ENCODE assay signal across 13 cellular contexts in genomic region chr11:538431-539051, GRCh38. TPM values are rescaled to one million over a fixed set of nuclear protein-coding genes. Genes with fewer than 3 reads are reported as not detected.
DNase-seq lines count a peak whose midpoint lies in the region; ATAC-seq and TF ChIP-seq lines count a peak whose summit lies in the region.
"Had no signal": no experiment of that assay in that cellular context is flagged by ENCODE, and none has a peak within 500 bp of the region (broad histone marks: within the 10 kb centered on the region; RNA-seq: fewer than 3 reads in every experiment).

No MANE protein-coding gene starts in this region.

- TF ChIP-seq CTCF in C4-2B (conservative IDR thresholded peaks at IDR 0.05) (no peak), GM06990 (IDR thresholded peaks at IDR 0.05; ENCODE audit: insufficient read depth, low read length, poor library complexity, severe bottlenecking) (no peak), activated B cell treated with CpG ODN at 0.5 μM for 24 hours (IDR thresholded peaks at IDR 0.05) (no peak)

- H3K27ac Mint-ChIP-seq in activated B cell treated with CpG ODN at 0.5 μM for 24 hours, result peak overlapping the region; percentile 96
- peak overlapping the region in 1 of 9 donors; percentile 9 for H3K27ac Mint-ChIP-seq in naive thymus-derived CD4-positive, alpha-beta T cell

- no peak for ATAC-seq in activated B cell treated with CpG ODN at 0.5 μM for 24 hours (ENCODE audit: low read depth)
- no peak for ATAC-seq in naive thymus-derived CD4-positive, alpha-beta T cell
- ATAC-seq: activated naive CD4-positive, alpha-beta T cell treated with anti-CD3 and anti-CD28 coated beads, Interleukin-2, amount 50 U/mL, for 72 hours; gastroesophageal sphincter had no signal

- peaks cover under 1% of the 10 kb centered on the region for H3K36me3 ChIP-seq in GM06990 (ENCODE audit: control insufficient read depth, insufficient read depth, low read length)
- peaks cover 0 to 4% (median 0%) of the 10 kb centered on the region in 3 experiments for H3K36me3 ChIP-seq in naive thymus-derived CD4-positive, alpha-beta T cell (ENCODE audit: control insufficient read depth in 2 of 3, insufficient read depth in 3 of 3, low read length in 3 of 3)
- H3K36me3 ChIP-seq: cardiac muscle cell had no signal

- H3K9me3 Mint-ChIP-seq in activated B cell treated with CpG ODN at 0.5 μM for 24 hours, result no peaks in the 10 kb centered on the region
- no peaks in the 10 kb centered on the region for H3K9me3 Mint-ChIP-seq in naive thymus-derived CD4-positive, alpha-beta T cell
- H3K9me3 Mint-ChIP-seq: activated naive CD4-positive, alpha-beta T cell treated with anti-CD3 and anti-CD28 coated beads, Interleukin-2, amount 50 U/mL, for 72 hours had no signal

- peaks cover 8% of the 10 kb centered on the region for H3K36me3 Mint-ChIP-seq in activated B cell treated with CpG ODN at 0.5 μM for 24 hours (ENCODE audit: low read depth)
- peaks cover 0 to 2% (median 0%) of the 10 kb centered on the region in 5 donors for H3K36me3 Mint-ChIP-seq in naive thymus-derived CD4-positive, alpha-beta T cell
- H3K36me3 Mint-ChIP-seq: activated naive CD4-positive, alpha-beta T cell treated with anti-CD3 and anti-CD28 coated beads, Interleukin-2, amount 50 U/mL, for 72 hours had no signal

- H3K27me3 Mint-ChIP-seq in activated B cell treated with CpG ODN at 0.5 μM for 24 hours, result no peaks in the 10 kb centered on the region
- no peaks in the 10 kb centered on the region for H3K27me3 Mint-ChIP-seq in naive thymus-derived CD4-positive, alpha-beta T cell

- peaks cover 20 to 21% of the 10 kb centered on the region in 2 donors for H3K4me1 ChIP-seq in naive thymus-derived CD4-positive, alpha-beta T cell (ENCODE audit: control insufficient read depth in 2 of 2, insufficient read depth in 2 of 2, low read length in 2 of 2)

- intact Hi-C loops in activated B cell treated with CpG ODN at 0.5 μM for 24 hours (cut with micrococcal nuclease), result loop anchor here (5.0 to 10.0 kb wide), 2 partner anchors 184 to 376 kb away; partner anchors contain the start of gene CHID1
- intact Hi-C loops in naive thymus-derived CD4-positive, alpha-beta T cell (cut with micrococcal nuclease), result loop anchor here in 1 of 2 donors (5.0 kb wide), 2 partner anchors 159 to 184 kb away; partner anchors contain the start of genes DEAF1 and TMEM80

- H3K27ac ChIP-seq in C4-2B, result peak overlapping the region; percentile 95; the same call in 1 of the 2 replicates
- H3K27ac ChIP-seq in naive thymus-derived CD4-positive, alpha-beta T cell (ENCODE audit: low read depth, low read length), result no peak overlapping the region
- H3K27ac ChIP-seq: cardiac muscle cell, gastroesophageal sphincter, SJSA1, suprapubic skin had no signal

- no peaks in the 10 kb centered on the region for H3K9me3 ChIP-seq in naive thymus-derived CD4-positive, alpha-beta T cell (ENCODE audit: control insufficient read depth in 2 of 3, low read length in 3 of 3)
- H3K9me3 ChIP-seq: gastroesophageal sphincter, SJSA1, suprapubic skin had no signal

- H3K4me3 ChIP-seq in GM06990 (replicated peaks; ENCODE audit: low read depth, low read length), result no peak overlapping the region
- H3K4me3 ChIP-seq in naive thymus-derived CD4-positive, alpha-beta T cell (ENCODE audit: low read length), result no peak overlapping the region
- H3K4me3 ChIP-seq: cardiac muscle cell, SJSA1 had no signal

- H3K4me1 Mint-ChIP-seq in activated B cell treated with CpG ODN at 0.5 μM for 24 hours, result peaks cover 27% of the 10 kb centered on the region
- H3K4me1 Mint-ChIP-seq in naive thymus-derived CD4-positive, alpha-beta T cell, result peaks cover 5 to 16% (median 11%) of the 10 kb centered on the region in 7 donors

- no peaks in the 10 kb centered on the region for H3K27me3 ChIP-seq in GM06990 (replicated peaks; ENCODE audit: control insufficient read depth, insufficient read depth, low read length)
- H3K27me3 ChIP-seq in naive thymus-derived CD4-positive, alpha-beta T cell (ENCODE audit: control insufficient read depth in 2 of 2, insufficient read depth in 2 of 2, low read length in 2 of 2), result no peaks in the 10 kb centered on the region
- H3K27me3 ChIP-seq: cardiac muscle cell, SJSA1, suprapubic skin had no signal

- DNase-seq in GM06990 (ENCODE audit: extremely low read depth, insufficient read length), result peak; percentile 16
- no peak for DNase-seq in activated B cell treated with CpG ODN at 0.5 μM for 24 hours
- no peak for DNase-seq in naive thymus-derived CD4-positive, alpha-beta T cell
- DNase-seq in NCI-H510A (lab: John Stamatoyannopoulos, UW), result no peak
- no peak for DNase-seq in activated effector memory CD4-positive, alpha-beta T cell treated with Interleukin-2 at 50 U/mL for 16 hours
- DNase-seq in COLO668 (lab: John Stamatoyannopoulos, UW; ENCODE audit: unreplicated experiment), result no peak
- DNase-seq: NCI-H2171 treated with DMSO at 0.1 percent for 48 hours had no signal

- CTCF ChIA-PET in activated B cell treated with CpG ODN at 0.5 μM for 24 hours (lab: Charles Lee), result interaction anchor here (1.0 kb wide), 1 partner anchor 16 kb away, joined by 3 read pairs; no protein-coding TSS in a partner anchor
- CTCF ChIA-PET in naive thymus-derived CD4-positive, alpha-beta T cell (lab: Charles Lee), result no interaction called here

- POLR2A ChIA-PET in activated B cell treated with CpG ODN at 0.5 μM for 24 hours (lab: Charles Lee), result interaction anchor here (0.5 to 1.0 kb wide), 4 partner anchors 11 to 75 kb away, joined by 3 to 8 read pairs (median 3); partner anchors contain the start of gene PHRF1
- POLR2A ChIA-PET in naive thymus-derived CD4-positive, alpha-beta T cell (lab: Charles Lee), result interaction anchor here (1.3 kb wide), 1 partner anchor 66 kb away, joined by 3 read pairs; no protein-coding TSS in a partner anchor

- H3K4me3 Mint-ChIP-seq in activated B cell treated with CpG ODN at 0.5 μM for 24 hours, result peak overlapping the region; percentile 90
- H3K4me3 Mint-ChIP-seq in naive thymus-derived CD4-positive, alpha-beta T cell, result peak overlapping the region in 6 of 10 donors; percentile 29 to 95 (median 50)

RNA-seq across cellular contexts. Expression of gene LRRC56, which starts 1.2 kb away (rescaled TPM):
- total RNA-seq in activated B cell treated with CpG ODN at 0.5 μM for 24 hours, result 7.1 and 7.9 TPM in 2 replicates
- total RNA-seq in naive thymus-derived CD4-positive, alpha-beta T cell, result 1 to 10 TPM; 2.3 to 5.1 (median 3.6) TPM
- polyA plus RNA-seq in naive thymus-derived CD4-positive, alpha-beta T cell, result 1 to 10 TPM in 1 of 2 donors, under 1 TPM in 1; 0.35 to 1.0 TPM

RNA-seq across cellular contexts. Expression of gene HRAS, which starts 3.2 kb away (rescaled TPM):
- total RNA-seq in activated B cell treated with CpG ODN at 0.5 μM for 24 hours, result 37.2 and 43.9 TPM in 2 replicates
- total RNA-seq in naive thymus-derived CD4-positive, alpha-beta T cell, result 10 to 100 TPM; 22.3 to 52.0 (median 31.9) TPM
- 10 to 100 TPM; 12.6 to 19.5 TPM for polyA plus RNA-seq in naive thymus-derived CD4-positive, alpha-beta T cell

RNA-seq across cellular contexts. Expression of gene LMNTD2, which starts 22.0 kb away (rescaled TPM):
- 8.6 and 9.1 TPM in 2 replicates for total RNA-seq in activated B cell treated with CpG ODN at 0.5 μM for 24 hours
- total RNA-seq in naive thymus-derived CD4-positive, alpha-beta T cell, result 10 to 100 TPM in 2 of 5 experiments, 1 to 10 TPM in 3; 2.8 to 14.7 (median 9.6) TPM
- 1 to 10 TPM; 2.3 to 3.6 TPM for polyA plus RNA-seq in naive thymus-derived CD4-positive, alpha-beta T cell

RNA-seq across cellular contexts. Expression of gene RASSF7, which starts 22.2 kb away (rescaled TPM):
- total RNA-seq in activated B cell treated with CpG ODN at 0.5 μM for 24 hours, result 14.2 and 14.9 TPM in 2 replicates
- total RNA-seq in naive thymus-derived CD4-positive, alpha-beta T cell, result 10 to 100 TPM; 20.0 to 45.4 (median 35.5) TPM
- polyA plus RNA-seq in naive thymus-derived CD4-positive, alpha-beta T cell, result 10 to 100 TPM; 26.7 to 43.6 TPM

RNA-seq across cellular contexts. Expression of gene RNH1, which starts 31.5 kb away (rescaled TPM):
- 101 and 103 TPM in 2 replicates for total RNA-seq in activated B cell treated with CpG ODN at 0.5 μM for 24 hours
- total RNA-seq in naive thymus-derived CD4-positive, alpha-beta T cell, result 100 to 1,000 TPM in 4 of 5 experiments, 10 to 100 TPM in 1; 98.6 to 193 (median 109) TPM
- polyA plus RNA-seq in naive thymus-derived CD4-positive, alpha-beta T cell, result 100 to 1,000 TPM; 156 to 243 TPM
